Comparison of ENCODE assay signal across 16 cellular contexts in the genomic region with DNA sequence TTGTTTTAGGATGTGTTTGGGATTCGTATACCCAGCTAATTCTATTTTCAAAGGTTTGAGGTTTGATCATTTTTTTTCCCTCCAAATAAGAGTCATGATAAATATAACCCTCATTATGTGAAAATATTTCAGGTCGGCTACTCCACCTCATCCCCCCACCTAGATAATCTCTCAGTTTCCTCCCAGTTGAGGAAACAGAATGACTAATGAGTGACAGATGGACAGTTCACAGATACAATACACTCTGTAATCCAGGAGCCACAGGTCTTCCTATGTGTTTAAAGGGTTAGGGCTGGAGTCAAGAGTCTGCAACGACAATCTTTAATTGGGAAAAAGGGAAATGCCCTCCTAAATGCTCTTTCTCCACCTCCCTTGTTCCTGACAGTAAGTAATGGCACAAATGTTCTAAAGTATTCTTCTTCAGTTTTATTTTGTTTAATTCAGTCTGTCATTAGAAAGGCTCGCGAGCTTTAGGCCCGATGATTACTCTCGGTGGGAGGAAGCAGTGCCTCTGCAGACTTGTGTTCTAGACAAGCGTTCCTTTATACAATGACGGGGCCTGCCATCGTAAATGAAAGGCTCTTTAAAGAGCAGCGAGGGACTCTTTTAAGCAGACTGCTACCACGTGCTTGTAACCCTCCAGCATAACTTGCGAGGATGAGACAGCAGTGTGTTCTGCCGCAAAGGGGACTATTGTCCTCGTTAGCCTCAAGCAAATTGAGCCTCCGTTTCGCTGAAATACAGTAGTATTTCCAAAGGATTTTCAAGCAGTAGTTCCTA.
DNase-seq lines count a peak whose midpoint lies in the region; ATAC-seq, FAIRE-seq and TF ChIP-seq lines count a peak whose summit lies in the region.
"Had no signal": no experiment of that assay in that cellular context is flagged by ENCODE, and none has a peak within 500 bp of the region (broad histone marks: within the 10 kb centered on the region; RNA-seq: fewer than 3 reads in every experiment).

No MANE protein-coding gene starts in this region.

- no peaks in the 10 kb centered on the region for H4K20me1 ChIP-seq in Karpas-422 (ENCODE audit: insufficient read depth, low read depth, low read length)

- H3K4me3 ChIP-seq in Karpas-422 (ENCODE audit: low read length), result no peak overlapping the region

- peak overlapping the region in 6 of 8 donors; percentile 2 to 55 (median 28) for H3K4me3 Mint-ChIP-seq in naive B cell

- no peaks in the 10 kb centered on the region for H3K27me3 Mint-ChIP-seq in naive B cell

- FAIRE-seq in GM12891 (lab: Jason Lieb, UNC) (peak; percentile 48), colon (lab: Jason Lieb, UNC) (peak; percentile 36)

- TF ChIP-seq POLR2A in GM12891 (IDR thresholded peaks at IDR 0.05; ENCODE audit: low read depth, low read length), result no peak

- no peak overlapping the region for H3K4me2 ChIP-seq in Karpas-422 (ENCODE audit: low read depth, low read length, poor library complexity, severe bottlenecking)

- peak overlapping the region; percentile 15; the same call in 1 of the 2 replicates for H3K27ac ChIP-seq in Karpas-422 (ENCODE audit: low read length)
- H3K27ac ChIP-seq: C4-2B, foreskin keratinocyte had no signal

- H3K9ac ChIP-seq in Karpas-422 (ENCODE audit: low read length), result no peak overlapping the region

- peaks cover 15% of the 10 kb centered on the region; the same call in 1 of the 2 replicates for H3K36me3 ChIP-seq in Karpas-422 (ENCODE audit: insufficient read depth, low read length)

- ATAC-seq in naive B cell (ENCODE audit: low read depth in 2 of 2), result no peak
- ATAC-seq: foreskin keratinocyte, left lobe of liver had no signal

- peak overlapping the region; percentile 7 to 91 (median 83) for H3K27ac Mint-ChIP-seq in naive B cell

- H3K9me3 ChIP-seq in Karpas-422 (ENCODE audit: low read length), result no peaks in the 10 kb centered on the region

- no peak overlapping the region for H2AFZ ChIP-seq in Karpas-422 (ENCODE audit: low read length)

- no peak for DNase-seq in GM12891 (ENCODE audit: insufficient read length, low spot score)
- DNase-seq in Karpas-422, result no peak
- DNase-seq in naive B cell, result no peak
- DNase-seq in AG08396 (ENCODE audit: low spot score), result no peak
- DNase-seq in SIG-M5 (lab: John Stamatoyannopoulos, UW), result no peak
- DNase-seq in NCI-H2171 treated with DMSO at 0.1 percent for 48 hours (lab: John Stamatoyannopoulos, UW), result no peak
- DNase-seq in NCI-H187 treated with DMSO at 0.1 percent for 48 hours (lab: John Stamatoyannopoulos, UW), result no peak
- DNase-seq: activated CD4-positive, alpha-beta T cell treated with anti-CD3 and anti-CD28 coated beads, Interleukin-2, amount 50 U/mL, for 48 hours; activated naive CD4-positive, alpha-beta T cell; foreskin keratinocyte; NCI-H774; retina; trophoblast cell had no signal

- H3K9me2 ChIP-seq in Karpas-422 (replicated peaks; ENCODE audit: insufficient read depth, low read length), result no peaks in the 10 kb centered on the region

- peaks cover 57 to 80% (median 69%) of the 10 kb centered on the region in 3 donors for H3K4me1 Mint-ChIP-seq in naive B cell

- no peaks in the 10 kb centered on the region for H3K27me3 ChIP-seq in Karpas-422 (ENCODE audit: low read length)

- H3K9me3 Mint-ChIP-seq in naive B cell, result no peaks in the 10 kb centered on the region

- H3K36me3 Mint-ChIP-seq in naive B cell, result peaks cover 23 to 36% of the 10 kb centered on the region in 2 donors

- H3K79me2 ChIP-seq in Karpas-422 (ENCODE audit: low read length), result peaks cover 100% of the 10 kb centered on the region

- H3K4me1 ChIP-seq in Karpas-422 (ENCODE audit: low read length), result peaks cover 59% of the 10 kb centered on the region
- H3K4me1 ChIP-seq: foreskin keratinocyte had no signal

TF ChIP-seq in GM12891, 5 proteins besides CTCF, POLR2A, EP300 and RAD21:
- TF ChIP-seq POU2F2 (IDR thresholded peaks at IDR 0.05; ENCODE audit: low read depth, low read length), result no peak
- TF ChIP-seq SPI1 (IDR thresholded peaks at IDR 0.05; ENCODE audit: low read depth, low read length), result no peak
- no peak for TF ChIP-seq PAX5 (IDR thresholded peaks at IDR 0.05; ENCODE audit: insufficient read depth, low read length, severe bottlenecking)
- TF ChIP-seq TAF1 (IDR thresholded peaks at IDR 0.05; ENCODE audit: low read depth, low read length), result no peak
